Comparison of ENCODE assay signal across 18 cellular contexts in the genomic region with DNA sequence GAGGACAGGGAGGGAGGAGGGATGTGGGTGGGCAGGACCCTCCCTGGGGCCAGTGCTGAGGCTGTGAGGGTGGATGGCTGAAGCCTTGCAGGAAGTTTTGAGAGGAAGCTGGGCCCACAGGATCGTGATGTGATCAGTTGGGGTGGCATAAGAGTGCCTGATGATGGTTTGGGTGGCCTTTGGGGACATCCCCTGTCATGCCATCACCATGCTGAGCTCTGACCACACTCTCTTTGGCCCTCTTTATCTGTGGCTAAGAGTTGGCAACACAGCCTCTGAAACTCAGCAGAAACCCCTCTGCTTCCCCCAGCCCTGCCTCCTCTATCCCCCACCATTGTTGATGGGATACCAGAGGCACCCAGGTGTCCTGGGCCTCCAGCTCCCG.
"Had no signal": no experiment of that assay in that cellular context is flagged by ENCODE, and none has a peak within 500 bp of the region (broad histone marks: within the 10 kb centered on the region; RNA-seq: fewer than 3 reads in every experiment).

No MANE protein-coding gene starts in this region.

- H3K4me1 ChIP-seq: suprapubic skin had no signal

- H3K4me1 Mint-ChIP-seq: activated naive CD4-positive, alpha-beta T cell treated with anti-CD3 and anti-CD28 coated beads, Interleukin-2, amount 50 U/mL, for 24 hours had no signal

- H2AFZ ChIP-seq: neural progenitor cell had no signal

- ATAC-seq: left lung had no signal

- H3K27ac Mint-ChIP-seq: activated naive CD4-positive, alpha-beta T cell treated with anti-CD3 and anti-CD28 coated beads, Interleukin-2, amount 50 U/mL, for 24 hours; brain had no signal

- H3K27ac ChIP-seq: heart left ventricle, left lung, neural progenitor cell, skin epidermis, suprapubic skin, upper lobe of left lung, WERI-Rb-1 had no signal

- H3K9me3 ChIP-seq: heart left ventricle, left lung, suprapubic skin, upper lobe of left lung had no signal

- H3K4me2 ChIP-seq: neural progenitor cell had no signal

- H3K27me3 ChIP-seq: heart left ventricle, left lung, neural progenitor cell, suprapubic skin, upper lobe of left lung had no signal

- DNase-seq: activated CD4-positive, alpha-beta T cell treated with anti-CD3 and anti-CD28 coated beads for 48 hours; activated effector memory CD4-positive, alpha-beta T cell treated with Interleukin-2 at 50 U/mL for 16 hours; amygdala; cortex of kidney; effector CD8-positive, alpha-beta T cell; foreskin melanocyte; heart left ventricle; islet precursor cell; stimulated activated naive CD4-positive, alpha-beta T cell; upper lobe of left lung; WERI-Rb-1 had no signal

- H3K9ac ChIP-seq: neural progenitor cell had no signal

- H3K36me3 Mint-ChIP-seq: activated naive CD4-positive, alpha-beta T cell treated with anti-CD3 and anti-CD28 coated beads, Interleukin-2, amount 50 U/mL, for 24 hours; brain had no signal

- H3K4me3 Mint-ChIP-seq: activated naive CD4-positive, alpha-beta T cell treated with anti-CD3 and anti-CD28 coated beads, Interleukin-2, amount 50 U/mL, for 24 hours; brain; central memory CD8-positive, alpha-beta T cell had no signal

- H3K36me3 ChIP-seq: heart left ventricle, left lung, neural progenitor cell, suprapubic skin, upper lobe of left lung, WERI-Rb-1 had no signal

- H3K4me3 ChIP-seq: heart left ventricle, left lung, neural progenitor cell, skin epidermis, suprapubic skin, upper lobe of left lung had no signal

- H3K27me3 Mint-ChIP-seq: activated naive CD4-positive, alpha-beta T cell treated with anti-CD3 and anti-CD28 coated beads, Interleukin-2, amount 50 U/mL, for 24 hours; central memory CD8-positive, alpha-beta T cell had no signal

- H3K9me3 Mint-ChIP-seq: activated naive CD4-positive, alpha-beta T cell treated with anti-CD3 and anti-CD28 coated beads, Interleukin-2, amount 50 U/mL, for 24 hours; brain; central memory CD8-positive, alpha-beta T cell; neural progenitor cell had no signal
